In genomic region chr17:14300628-14301278, GRCh38 we compare ENCODE assay signal across 1 cellular context.
A peak's percentile ranks its signal among the peaks of the same experiment; 100 is the strongest.
TF ChIP-seq lines count a peak whose summit lies in the region.

Gene HS3ST3B1 (plus strand): TSS chr17:14301081. CDS start chr17:14301519, 438 bp downstream.

TF ChIP-seq in GM23338, 12 proteins besides CTCF, POLR2A, EP300 and RAD21 (continued from another document):
- TF ChIP-seq ZNF462 (CRISPR knock-in tag; IDR thresholded peaks at IDR 0.05): 0 out of 2 replicates have a peak, but pooled peaks have one; percentile 37
